In genomic region chr17:78258323-78259229, GRCh38 we compare ENCODE assay signal across 1 cellular context.
TF ChIP-seq lines count a peak whose summit lies in the region.

No MANE protein-coding gene starts in this region.

TF ChIP-seq in GM12878, 131 proteins besides CTCF, POLR2A, EP300 and RAD21 (continued from another document):
- TF ChIP-seq, protein P1, sequence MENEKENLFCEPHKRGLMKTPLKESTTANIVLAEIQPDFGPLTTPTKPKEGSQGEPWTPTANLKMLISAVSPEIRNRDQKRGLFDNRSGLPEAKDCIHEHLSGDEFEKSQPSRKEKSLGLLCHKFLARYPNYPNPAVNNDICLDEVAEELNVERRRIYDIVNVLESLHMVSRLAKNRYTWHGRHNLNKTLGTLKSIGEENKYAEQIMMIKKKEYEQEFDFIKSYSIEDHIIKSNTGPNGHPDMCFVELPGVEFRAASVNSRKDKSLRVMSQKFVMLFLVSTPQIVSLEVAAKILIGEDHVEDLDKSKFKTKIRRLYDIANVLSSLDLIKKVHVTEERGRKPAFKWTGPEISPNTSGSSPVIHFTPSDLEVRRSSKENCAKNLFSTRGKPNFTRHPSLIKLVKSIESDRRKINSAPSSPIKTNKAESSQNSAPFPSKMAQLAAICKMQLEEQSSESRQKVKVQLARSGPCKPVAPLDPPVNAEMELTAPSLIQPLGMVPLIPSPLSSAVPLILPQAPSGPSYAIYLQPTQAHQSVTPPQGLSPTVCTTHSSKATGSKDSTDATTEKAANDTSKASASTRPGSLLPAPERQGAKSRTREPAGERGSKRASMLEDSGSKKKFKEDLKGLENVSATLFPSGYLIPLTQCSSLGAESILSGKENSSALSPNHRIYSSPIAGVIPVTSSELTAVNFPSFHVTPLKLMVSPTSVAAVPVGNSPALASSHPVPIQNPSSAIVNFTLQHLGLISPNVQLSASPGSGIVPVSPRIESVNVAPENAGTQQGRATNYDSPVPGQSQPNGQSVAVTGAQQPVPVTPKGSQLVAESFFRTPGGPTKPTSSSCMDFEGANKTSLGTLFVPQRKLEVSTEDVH (IDR thresholded peaks at IDR 0.05; ENCODE audit: low read depth, partially characterized antibody), result no peak
- no peak for TF ChIP-seq NRF1 (conservative IDR thresholded peaks at IDR 0.05; ENCODE audit: low read depth, low read length)
- TF ChIP-seq YY1 (IDR thresholded peaks at IDR 0.05; ENCODE audit: low read depth, low read length), result 0 out of 2 replicates have a peak, but pooled peaks have one; percentile 0
- TF ChIP-seq ETV6 (conservative IDR thresholded peaks at IDR 0.05 in 1 of 2, IDR thresholded peaks at IDR 0.05 in 1 of 2; ENCODE audit: borderline replicate concordance in 1 of 2, low read depth in 1 of 2), result 0 out of 4 replicates have a peak, but pooled peaks of 1 of the 2 experiments have one; percentile 5
